Comparison of ENCODE assay signal across 17 cellular contexts in genomic region chr16:84194018-84194417, GRCh38. TPM values are rescaled to one million over a fixed set of nuclear protein-coding genes. Genes with fewer than 3 reads are reported as not detected.
A peak's percentile ranks its signal among the peaks of the same experiment; 100 is the strongest.
DNase-seq lines count a peak whose midpoint lies in the region; ATAC-seq and TF ChIP-seq lines count a peak whose summit lies in the region.
"Had no signal": no experiment of that assay in that cellular context is flagged by ENCODE, and none has a peak within 500 bp of the region (broad histone marks: within the 10 kb centered on the region; RNA-seq: fewer than 3 reads in every experiment).

No MANE protein-coding gene starts in this region.

- intact Hi-C loops in activated CD4-positive, alpha-beta T cell treated with anti-CD3 and anti-CD28 coated beads, Interleukin-2, amount 10 ng/mL, durations not matched to agents 24 days and 14 days (cut with micrococcal nuclease): no loop called here

- H3K4me3 ChIP-seq in DOHH2 (ENCODE audit: low read length) (peak overlapping the region; percentile 64), neural progenitor cell (no peak overlapping the region)
- H3K4me3 ChIP-seq: right atrium auricular region had no signal

- no peak for DNase-seq in activated CD4-positive, alpha-beta T cell treated with anti-CD3 and anti-CD28 coated beads, Interleukin-2, amount 10 ng/mL, durations not matched to agents 24 days and 14 days
- DNase-seq in activated CD4-positive, alpha-beta T cell treated with anti-CD3 and anti-CD28 coated beads for 4 hours: no peak
- no peak for DNase-seq in activated naive CD4-positive, alpha-beta T cell treated with anti-CD3 and anti-CD28 coated beads, Interleukin-2, amount 50 U/mL, for 72 hours (ENCODE audit: low spot score in 2 of 2)
- DNase-seq in neural progenitor cell (ENCODE audit: low spot score) (no peak), NCI-H2227 treated with DMSO at 0.1 percent for 48 hours (lab: John Stamatoyannopoulos, UW) (no peak)
- no peak for DNase-seq in central memory CD4-positive, alpha-beta T cell
- DNase-seq: anterior cingulate cortex; cerebellar nuclear complex; effector memory CD4-positive, alpha-beta T cell; heart right ventricle; mesenchymal stem cell; NCI-H1694 treated with DMSO at 0.1 percent for 48 hours had no signal

- TF ChIP-seq CTCF in DOHH2 (IDR thresholded peaks at IDR 0.05; ENCODE audit: low read depth, low read length, poor library complexity, severe bottlenecking): no peak
- TF ChIP-seq CTCF in neural progenitor cell (IDR thresholded peaks at IDR 0.05): no peak

- H3K4me1 Mint-ChIP-seq in activated CD4-positive, alpha-beta T cell treated with anti-CD3 and anti-CD28 coated beads, Interleukin-2, amount 10 ng/mL, durations not matched to agents 24 days and 14 days: peaks cover 17% of the 10 kb centered on the region
- H3K4me1 Mint-ChIP-seq in neural progenitor cell: peaks cover 13% of the 10 kb centered on the region

- H4K20me1 ChIP-seq in DOHH2 (ENCODE audit: control insufficient read depth, insufficient read depth, low read depth, low read length): no peaks in the 10 kb centered on the region
- no peaks in the 10 kb centered on the region for H4K20me1 ChIP-seq in neural progenitor cell (ENCODE audit: low read depth)

- H3K27ac ChIP-seq in DOHH2 (ENCODE audit: low read depth, low read length): no peak overlapping the region
- H3K27ac ChIP-seq in neural progenitor cell: no peak overlapping the region
- H3K27ac ChIP-seq: heart right ventricle, right atrium auricular region, VCaP had no signal

- H3K4me1 ChIP-seq in DOHH2 (ENCODE audit: control insufficient read depth, low read length): peaks cover 20% of the 10 kb centered on the region
- H3K4me1 ChIP-seq in neural progenitor cell: peaks cover 1% of the 10 kb centered on the region
- H3K4me1 ChIP-seq: right atrium auricular region had no signal

- H3K27me3 Mint-ChIP-seq in activated CD4-positive, alpha-beta T cell treated with anti-CD3 and anti-CD28 coated beads, Interleukin-2, amount 10 ng/mL, durations not matched to agents 24 days and 14 days: peaks cover 1% of the 10 kb centered on the region
- peaks cover 12% of the 10 kb centered on the region for H3K27me3 Mint-ChIP-seq in neural progenitor cell (ENCODE audit: insufficient read depth, low read depth)

- peak overlapping the region; percentile 71 for H3K27ac Mint-ChIP-seq in activated CD4-positive, alpha-beta T cell treated with anti-CD3 and anti-CD28 coated beads, Interleukin-2, amount 10 ng/mL, durations not matched to agents 24 days and 14 days
- H3K27ac Mint-ChIP-seq in activated naive CD4-positive, alpha-beta T cell treated with anti-CD3 and anti-CD28 coated beads, Interleukin-2, amount 50 U/mL, for 72 hours: peak overlapping the region; percentile 55 to 88
- peak overlapping the region; percentile 33 for H3K27ac Mint-ChIP-seq in neural progenitor cell

- no peaks in the 10 kb centered on the region for H3K36me3 Mint-ChIP-seq in activated CD4-positive, alpha-beta T cell treated with anti-CD3 and anti-CD28 coated beads, Interleukin-2, amount 10 ng/mL, durations not matched to agents 24 days and 14 days (ENCODE audit: low read depth)
- H3K36me3 Mint-ChIP-seq in activated naive CD4-positive, alpha-beta T cell treated with anti-CD3 and anti-CD28 coated beads, Interleukin-2, amount 50 U/mL, for 72 hours: no peaks in the 10 kb centered on the region
- H3K36me3 Mint-ChIP-seq in neural progenitor cell: no peaks in the 10 kb centered on the region

- H3K4me2 ChIP-seq in DOHH2 (ENCODE audit: low read length) (peak overlapping the region; percentile 62), neural progenitor cell (no peak overlapping the region)

- ATAC-seq in activated naive CD4-positive, alpha-beta T cell treated with anti-CD3 and anti-CD28 coated beads, Interleukin-2, amount 50 U/mL, for 72 hours: peak; percentile 34 to 39
- no peak for ATAC-seq in GM21390 (IDR thresholded peaks at IDR 0.05; ENCODE audit: unreplicated experiment)

- no peaks in the 10 kb centered on the region for H3K79me2 ChIP-seq in DOHH2 (ENCODE audit: control insufficient read depth, low read length)
- H3K79me2 ChIP-seq in neural progenitor cell (ENCODE audit: low read depth): no peaks in the 10 kb centered on the region

- peak overlapping the region; percentile 39 for H3K4me3 Mint-ChIP-seq in activated CD4-positive, alpha-beta T cell treated with anti-CD3 and anti-CD28 coated beads, Interleukin-2, amount 10 ng/mL, durations not matched to agents 24 days and 14 days
- peak overlapping the region; percentile 41 for H3K4me3 Mint-ChIP-seq in neural progenitor cell

- no peaks in the 10 kb centered on the region for H3F3A ChIP-seq in DOHH2 (ENCODE audit: control insufficient read depth, insufficient read depth)
- H3F3A ChIP-seq in neural progenitor cell (ENCODE audit: low read depth): no peaks in the 10 kb centered on the region

- no peak overlapping the region for H3K9ac ChIP-seq in neural progenitor cell

- H3K9me3 Mint-ChIP-seq in activated CD4-positive, alpha-beta T cell treated with anti-CD3 and anti-CD28 coated beads, Interleukin-2, amount 10 ng/mL, durations not matched to agents 24 days and 14 days: no peaks in the 10 kb centered on the region
- no peaks in the 10 kb centered on the region for H3K9me3 Mint-ChIP-seq in activated naive CD4-positive, alpha-beta T cell treated with anti-CD3 and anti-CD28 coated beads, Interleukin-2, amount 50 U/mL, for 72 hours
- H3K9me3 Mint-ChIP-seq in neural progenitor cell: no peaks in the 10 kb centered on the region

- no peaks in the 10 kb centered on the region for H3K36me3 ChIP-seq in DOHH2 (ENCODE audit: control insufficient read depth, low read length)
- no peaks in the 10 kb centered on the region for H3K36me3 ChIP-seq in neural progenitor cell
- H3K36me3 ChIP-seq: heart right ventricle, right atrium auricular region had no signal

- no peaks in the 10 kb centered on the region for H3K27me3 ChIP-seq in DOHH2 (ENCODE audit: control insufficient read depth, low read length)
- no peaks in the 10 kb centered on the region for H3K27me3 ChIP-seq in neural progenitor cell
- H3K27me3 ChIP-seq: right atrium auricular region had no signal

- H3K9me3 ChIP-seq in DOHH2 (ENCODE audit: control insufficient read depth, insufficient read depth, low read length) (no peaks in the 10 kb centered on the region), neural progenitor cell (ENCODE audit: low read depth) (no peaks in the 10 kb centered on the region)
- H3K9me3 ChIP-seq: heart right ventricle, right atrium auricular region had no signal

- no peak overlapping the region for H2AFZ ChIP-seq in neural progenitor cell (replicated peaks)

- no peaks in the 10 kb centered on the region for H3K9me2 ChIP-seq in DOHH2 (replicated peaks; ENCODE audit: control insufficient read depth, low read length)

RNA-seq across cellular contexts. Expression of gene ADAD2, which starts 3.1 kb away (rescaled TPM):
- not detected in 2 replicates for total RNA-seq in activated CD4-positive, alpha-beta T cell treated with anti-CD3 and anti-CD28 coated beads, Interleukin-2, amount 10 ng/mL, durations not matched to agents 24 days and 14 days
- total RNA-seq in activated naive CD4-positive, alpha-beta T cell treated with anti-CD3 and anti-CD28 coated beads, Interleukin-2, amount 50 U/mL, for 72 hours: under 1 TPM in 1 of 2 donors, not detected in 1; 0.47 TPM
- total RNA-seq in neural progenitor cell (ENCODE audit: low replicate concordance): not detected in 2 replicates
- total RNA-seq: G401 had no signal

RNA-seq across cellular contexts. Expression of gene TAF1C, which starts 7.2 kb away (rescaled TPM):
- 60.3 and 61.1 TPM in 2 replicates for total RNA-seq in activated CD4-positive, alpha-beta T cell treated with anti-CD3 and anti-CD28 coated beads, Interleukin-2, amount 10 ng/mL, durations not matched to agents 24 days and 14 days
- 10 to 100 TPM; 42.5 to 52.8 TPM for total RNA-seq in activated naive CD4-positive, alpha-beta T cell treated with anti-CD3 and anti-CD28 coated beads, Interleukin-2, amount 50 U/mL, for 72 hours
- 23.3 and 70.3 TPM in 2 replicates for total RNA-seq in neural progenitor cell (ENCODE audit: low replicate concordance)

RNA-seq across cellular contexts. Expression of gene KCNG4, which starts 45.8 kb away (rescaled TPM):
- total RNA-seq in activated CD4-positive, alpha-beta T cell treated with anti-CD3 and anti-CD28 coated beads, Interleukin-2, amount 10 ng/mL, durations not matched to agents 24 days and 14 days: not detected in 2 replicates
- not detected for total RNA-seq in activated naive CD4-positive, alpha-beta T cell treated with anti-CD3 and anti-CD28 coated beads, Interleukin-2, amount 50 U/mL, for 72 hours
- not detected in 2 replicates for total RNA-seq in neural progenitor cell (ENCODE audit: low replicate concordance)
- total RNA-seq: G401, heart right ventricle, right atrium auricular region had no signal

RNA-seq across cellular contexts. Expression of gene DNAAF1, which starts 48.9 kb away (rescaled TPM):
- total RNA-seq in activated CD4-positive, alpha-beta T cell treated with anti-CD3 and anti-CD28 coated beads, Interleukin-2, amount 10 ng/mL, durations not matched to agents 24 days and 14 days: not detected in 2 replicates
- not detected for total RNA-seq in activated naive CD4-positive, alpha-beta T cell treated with anti-CD3 and anti-CD28 coated beads, Interleukin-2, amount 50 U/mL, for 72 hours
- total RNA-seq in neural progenitor cell (ENCODE audit: low replicate concordance): 0.11 and 0.12 TPM in 2 replicates
- total RNA-seq: G401 had no signal

RNA-seq across cellular contexts. Expression of gene HSDL1, which starts 49.0 kb away (rescaled TPM):
- 16.4 and 17.6 TPM in 2 replicates for total RNA-seq in activated CD4-positive, alpha-beta T cell treated with anti-CD3 and anti-CD28 coated beads, Interleukin-2, amount 10 ng/mL, durations not matched to agents 24 days and 14 days
- total RNA-seq in activated naive CD4-positive, alpha-beta T cell treated with anti-CD3 and anti-CD28 coated beads, Interleukin-2, amount 50 U/mL, for 72 hours: 10 to 100 TPM; 11.2 to 11.8 TPM
- 71.8 and 101 TPM in 2 replicates for total RNA-seq in neural progenitor cell (ENCODE audit: low replicate concordance)
